Comparison of ENCODE assay signal across 3 cellular contexts in genomic region chr1:37518241-37518640, GRCh38. TPM values are rescaled to one million over a fixed set of nuclear protein-coding genes. Genes with fewer than 3 reads are reported as not detected.
"Had no signal": no experiment of that assay in that cellular context is flagged by ENCODE, and none has a peak within 500 bp of the region (broad histone marks: within the 10 kb centered on the region; RNA-seq: fewer than 3 reads in every experiment).

No MANE protein-coding gene starts in this region.

RNA-seq across cellular contexts. Expression of gene DNALI1, which starts 38.5 kb away (rescaled TPM):
- total RNA-seq: activated B cell treated with CpG ODN at 0.5 μM for 24 hours; activated naive CD4-positive, alpha-beta T cell treated with anti-CD3 and anti-CD28 coated beads, Interleukin-2, amount 50 U/mL, for 72 hours; activated T-helper 2 cell treated with anti-CD3 and anti-CD28 coated beads, Interferon-gamma antibody, Interleukin-2, Interleukin-4, amounts not matched to agents 10 μg/mL and 5 μg/mL and 100 μg/mL, durations not matched to agents 14 hours and 24 hours and 36 hours had no signal
